11 cellular contexts compared by ENCODE assay signal in the genomic region with DNA sequence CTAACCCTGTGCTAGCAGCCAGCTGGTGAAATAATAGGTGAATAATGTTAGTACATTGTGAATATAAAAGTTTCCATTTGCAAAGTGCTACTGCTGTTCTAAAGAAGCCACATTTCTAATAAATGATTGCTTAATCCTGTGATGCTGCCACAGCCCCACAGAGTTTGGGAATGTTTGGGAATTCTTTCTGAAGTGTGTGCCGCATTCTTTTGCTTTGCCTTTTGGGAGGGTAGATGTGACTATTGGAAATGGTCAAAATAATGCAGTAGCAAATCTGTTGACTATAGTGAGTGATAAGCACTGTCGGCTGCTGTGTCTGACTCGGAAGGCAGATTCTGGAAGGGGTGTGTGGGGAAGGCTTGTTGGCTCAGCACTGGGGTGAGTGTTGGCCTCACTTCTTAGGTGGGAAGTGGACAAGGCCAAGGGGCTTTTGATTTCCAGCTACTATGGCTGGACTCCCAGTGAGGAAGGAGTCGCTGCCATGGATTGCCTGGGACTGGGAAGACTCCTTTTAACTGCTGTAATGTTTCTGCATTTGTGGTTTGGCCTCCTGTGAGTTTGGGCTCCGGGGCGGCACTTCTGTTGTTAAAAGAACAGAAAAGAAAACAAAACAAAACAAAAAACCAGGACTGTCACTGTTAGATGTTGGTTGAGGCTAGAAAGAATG. TPM values are rescaled to one million over a fixed set of nuclear protein-coding genes. Genes with fewer than 3 reads are reported as not detected.
DNase-seq lines count a peak whose midpoint lies in the region; ATAC-seq and TF ChIP-seq lines count a peak whose summit lies in the region.
"Had no signal": no experiment of that assay in that cellular context is flagged by ENCODE, and none has a peak within 500 bp of the region (broad histone marks: within the 10 kb centered on the region; RNA-seq: fewer than 3 reads in every experiment).

No MANE protein-coding gene starts in this region.

- no peaks in the 10 kb centered on the region for H3K9me3 Mint-ChIP-seq in IgD-negative memory B cell

- H3K27ac Mint-ChIP-seq in IgD-negative memory B cell: peak overlapping the region in 2 of 3 donors; percentile 9 to 44

- H3K4me1 Mint-ChIP-seq in IgD-negative memory B cell: peaks cover 16 to 40% (median 36%) of the 10 kb centered on the region in 3 donors

- H3K27me3 ChIP-seq in breast epithelium (no peaks in the 10 kb centered on the region), spleen (replicated peaks in 1 of 7) (peaks cover 0 to 22% (median 0%) of the 10 kb centered on the region in 7 donors)

- H3K36me3 Mint-ChIP-seq in IgD-negative memory B cell: peaks cover 2% of the 10 kb centered on the region

- H3K36me3 ChIP-seq in breast epithelium (no peaks in the 10 kb centered on the region), spleen (peaks cover 0 to 52% (median 0%) of the 10 kb centered on the region in 6 donors)

- H3K4me3 ChIP-seq in breast epithelium (peak overlapping the region; percentile 12 to 48 (median 12)), spleen (no peak overlapping the region)
- H3K4me3 ChIP-seq: SK-N-MC had no signal

- peaks cover 62% of the 10 kb centered on the region for H3K27me3 Mint-ChIP-seq in IgD-negative memory B cell

- H3K9me3 ChIP-seq in breast epithelium (no peaks in the 10 kb centered on the region), spleen (no peaks in the 10 kb centered on the region)

- DNase-seq in breast epithelium (ENCODE audit: low spot score in 2 of 2): no peak
- DNase-seq in iris pigment epithelial cell (ENCODE audit: low read depth): peak; percentile 41
- no peak for DNase-seq in spleen
- no peak for DNase-seq in stimulated activated CD4-positive, alpha-beta T cell treated with anti-CD3 and anti-CD28 coated beads, Interleukin-12 subunit alpha, Interleukin-12 subunit beta, amount 100 ng/mL, for 4 hours
- DNase-seq in AML-193 (lab: John Stamatoyannopoulos, UW): no peak
- DNase-seq: DMS79 treated with DMSO at 0.1 percent for 48 hours had no signal

- intact Hi-C loops in breast epithelium (cut with DNase I; ENCODE audit: low total_unique reads) (no loop called here), spleen (cut with DNase I; ENCODE audit: low total_unique reads) (loop anchor here (10.0 kb wide), 1 partner anchor 55 kb away; no protein-coding TSS in a partner anchor)

- H3K27ac ChIP-seq in breast epithelium: peak overlapping the region; percentile 59 to 83
- peak overlapping the region; percentile 13 to 79 (median 50) for H3K27ac ChIP-seq in spleen
- H3K27ac ChIP-seq: SK-N-MC had no signal

- WGBS in spleen, 5 donors: 45 to 65% (median 51%) methylated on average over 6 of the region's 6 CpGs

- TF ChIP-seq POLR2A in breast epithelium (IDR thresholded peaks at IDR 0.05): no peak
- TF ChIP-seq POLR2A in spleen (IDR thresholded peaks at IDR 0.05): no peak

- H3K4me1 ChIP-seq in breast epithelium (peaks cover 32 to 57% of the 10 kb centered on the region in 2 donors), spleen (peaks cover 60 to 100% (median 96%) of the 10 kb centered on the region in 6 donors)

- no peak for TF ChIP-seq CTCF in breast epithelium (IDR thresholded peaks at IDR 0.05)
- TF ChIP-seq CTCF in spleen (IDR thresholded peaks at IDR 0.05 in 8 of 11, conservative IDR thresholded peaks at IDR 0.05 in 3 of 11): no peak

- ATAC-seq in GM19035 (IDR thresholded peaks at IDR 0.05; ENCODE audit: unreplicated experiment) (no peak), esophagus mucosa (no peak)

- H3K4me3 Mint-ChIP-seq in IgD-negative memory B cell: peak overlapping the region in 1 of 4 donors; percentile 24

RNA-seq across cellular contexts. Expression of a gene that starts 20.0 kb away (rescaled TPM):
- polyA plus RNA-seq in IgD-negative memory B cell (9.7 TPM), spleen (1 to 10 TPM; 1.5 to 9.2 (median 2.8) TPM)
- total RNA-seq in breast epithelium (100 to 1,000 TPM; 236 to 358 (median 271) TPM), spleen (10 to 100 TPM in 6 of 7 donors, 1 to 10 TPM in 1; 8.4 to 85.6 (median 81.9) TPM), esophagus mucosa (5.4 TPM)
- total RNA-seq: HT-29 had no signal

Comparison
In these comparisons a context has a peak if more than half of its experiments do, and no peak if none do; other contexts are left out.
1. H3K4me3 ChIP-seq: peak in breast epithelium (3 of 3); none in spleen (0 of 8).